ENCODE assay signal across 1 cellular context in the genomic region with DNA sequence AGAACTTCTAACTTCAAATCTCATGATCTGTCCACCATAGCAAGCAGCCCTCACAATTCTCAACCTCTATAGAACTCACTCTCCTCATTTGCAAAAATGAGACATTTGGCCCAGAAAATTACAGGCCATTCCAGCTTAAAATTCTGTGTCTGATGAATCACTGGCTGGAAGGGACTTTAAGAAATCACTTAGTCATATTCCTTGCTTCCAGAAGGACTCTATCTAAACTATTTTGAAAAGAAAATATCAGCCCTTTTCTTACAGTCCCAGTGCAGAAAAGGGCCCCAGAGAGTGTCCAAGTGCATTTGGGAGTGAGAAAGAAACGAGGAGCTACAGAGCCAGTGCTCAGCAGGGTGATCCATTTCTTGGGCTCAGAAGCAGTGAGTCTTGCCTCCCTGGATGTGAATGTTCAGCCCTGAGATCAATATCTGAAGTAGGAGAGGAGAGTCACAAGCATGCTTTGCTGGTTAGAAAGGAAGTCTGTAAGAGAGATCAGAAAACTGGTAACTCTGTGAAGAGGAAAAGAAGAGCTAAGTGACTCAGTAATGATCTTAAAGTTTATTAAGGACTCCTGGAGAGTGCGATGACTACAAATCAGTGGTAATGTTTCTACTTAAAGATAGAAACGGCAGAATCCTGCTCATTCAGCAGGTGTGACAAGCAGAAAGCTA.
TF ChIP-seq lines count a peak whose summit lies in the region.

No MANE protein-coding gene starts in this region.

TF ChIP-seq in WTC11, 78 proteins besides CTCF, POLR2A, EP300 and RAD21 (continued from another document):
- TF ChIP-seq, protein P1, sequence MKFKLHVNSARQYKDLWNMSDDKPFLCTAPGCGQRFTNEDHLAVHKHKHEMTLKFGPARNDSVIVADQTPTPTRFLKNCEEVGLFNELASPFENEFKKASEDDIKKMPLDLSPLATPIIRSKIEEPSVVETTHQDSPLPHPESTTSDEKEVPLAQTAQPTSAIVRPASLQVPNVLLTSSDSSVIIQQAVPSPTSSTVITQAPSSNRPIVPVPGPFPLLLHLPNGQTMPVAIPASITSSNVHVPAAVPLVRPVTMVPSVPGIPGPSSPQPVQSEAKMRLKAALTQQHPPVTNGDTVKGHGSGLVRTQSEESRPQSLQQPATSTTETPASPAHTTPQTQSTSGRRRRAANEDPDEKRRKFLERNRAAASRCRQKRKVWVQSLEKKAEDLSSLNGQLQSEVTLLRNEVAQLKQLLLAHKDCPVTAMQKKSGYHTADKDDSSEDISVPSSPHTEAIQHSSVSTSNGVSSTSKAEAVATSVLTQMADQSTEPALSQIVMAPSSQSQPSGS (CRISPR knock-in tag; IDR thresholded peaks at IDR 0.05; ENCODE audit: borderline replicate concordance, low read depth) = no peak
- TF ChIP-seq ZNF416 (CRISPR knock-in tag; IDR thresholded peaks at IDR 0.05) (no peak), CREM (CRISPR knock-in tag; IDR thresholded peaks at IDR 0.05) (no peak), ZNF121 (CRISPR knock-in tag; IDR thresholded peaks at IDR 0.05) (no peak)
- TF ChIP-seq, protein P2, sequence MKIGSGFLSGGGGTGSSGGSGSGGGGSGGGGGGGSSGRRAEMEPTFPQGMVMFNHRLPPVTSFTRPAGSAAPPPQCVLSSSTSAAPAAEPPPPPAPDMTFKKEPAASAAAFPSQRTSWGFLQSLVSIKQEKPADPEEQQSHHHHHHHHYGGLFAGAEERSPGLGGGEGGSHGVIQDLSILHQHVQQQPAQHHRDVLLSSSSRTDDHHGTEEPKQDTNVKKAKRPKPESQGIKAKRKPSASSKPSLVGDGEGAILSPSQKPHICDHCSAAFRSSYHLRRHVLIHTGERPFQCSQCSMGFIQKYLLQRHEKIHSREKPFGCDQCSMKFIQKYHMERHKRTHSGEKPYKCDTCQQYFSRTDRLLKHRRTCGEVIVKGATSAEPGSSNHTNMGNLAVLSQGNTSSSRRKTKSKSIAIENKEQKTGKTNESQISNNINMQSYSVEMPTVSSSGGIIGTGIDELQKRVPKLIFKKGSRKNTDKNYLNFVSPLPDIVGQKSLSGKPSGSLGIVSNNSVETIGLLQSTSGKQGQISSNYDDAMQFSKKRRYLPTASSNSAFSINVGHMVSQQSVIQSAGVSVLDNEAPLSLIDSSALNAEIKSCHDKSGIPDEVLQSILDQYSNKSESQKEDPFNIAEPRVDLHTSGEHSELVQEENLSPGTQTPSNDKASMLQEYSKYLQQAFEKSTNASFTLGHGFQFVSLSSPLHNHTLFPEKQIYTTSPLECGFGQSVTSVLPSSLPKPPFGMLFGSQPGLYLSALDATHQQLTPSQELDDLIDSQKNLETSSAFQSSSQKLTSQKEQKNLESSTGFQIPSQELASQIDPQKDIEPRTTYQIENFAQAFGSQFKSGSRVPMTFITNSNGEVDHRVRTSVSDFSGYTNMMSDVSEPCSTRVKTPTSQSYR (CRISPR knock-in tag; IDR thresholded peaks at IDR 0.05) = no peak
TF ChIP-seq in WTC11: peak in this region for 0.
